In genomic region chr20:57920971-57921370, GRCh38 we compare ENCODE assay signal across 1 cellular context.
TF ChIP-seq lines count a peak whose summit lies in the region.

No MANE protein-coding gene starts in this region.

TF ChIP-seq in WTC11, 78 proteins besides CTCF, POLR2A, EP300 and RAD21 (continued from another document):
- TF ChIP-seq PRDM15 (CRISPR knock-in tag; IDR thresholded peaks at IDR 0.05) (no peak), TCF7 (CRISPR knock-in tag; IDR thresholded peaks at IDR 0.05; ENCODE audit: low read depth) (no peak), CDX4 (CRISPR knock-in tag; IDR thresholded peaks at IDR 0.05; ENCODE audit: borderline replicate concordance) (no peak), ZNF532 (CRISPR knock-in tag; IDR thresholded peaks at IDR 0.05; ENCODE audit: borderline replicate concordance) (no peak), TP53 (CRISPR knock-in tag; IDR thresholded peaks at IDR 0.05) (no peak), ZSCAN18 (CRISPR knock-in tag; IDR thresholded peaks at IDR 0.05) (no peak), ELF4 (CRISPR knock-in tag; IDR thresholded peaks at IDR 0.05; ENCODE audit: low read depth) (no peak), GRHL2 (CRISPR knock-in tag; IDR thresholded peaks at IDR 0.05; ENCODE audit: insufficient replicate concordance, severe bottlenecking) (no peak), ZNF416 (CRISPR knock-in tag; IDR thresholded peaks at IDR 0.05) (no peak), GABPB1 (CRISPR knock-in tag; IDR thresholded peaks at IDR 0.05) (no peak), ESRRA (CRISPR knock-in tag; IDR thresholded peaks at IDR 0.05; ENCODE audit: borderline replicate concordance) (no peak), FOXP1 (CRISPR knock-in tag; IDR thresholded peaks at IDR 0.05; ENCODE audit: borderline replicate concordance) (no peak)
